Comparison of ENCODE assay signal across 1 cellular context in genomic region chr19:16074488-16075365, GRCh38.
TF ChIP-seq lines count a peak whose summit lies in the region.

No MANE protein-coding gene starts in this region.

TF ChIP-seq in GM12878, 131 proteins besides CTCF, POLR2A, EP300 and RAD21 (continued from another document):
- TF ChIP-seq SMAD1 (IDR thresholded peaks at IDR 0.05; ENCODE audit: low read depth, partially characterized antibody) (no peak), MXI1 (IDR thresholded peaks at IDR 0.05; ENCODE audit: low read depth, low read length) (no peak), DPF2 (IDR thresholded peaks at IDR 0.05) (no peak), GATAD2B (conservative IDR thresholded peaks at IDR 0.05; ENCODE audit: low read depth) (no peak), SMAD5 (IDR thresholded peaks at IDR 0.05; ENCODE audit: low read depth) (no peak), ZBED1 (IDR thresholded peaks at IDR 0.05; ENCODE audit: borderline replicate concordance) (no peak), BCL11A (IDR thresholded peaks at IDR 0.05; ENCODE audit: low read depth, low read length) (no peak), IRF4 (IDR thresholded peaks at IDR 0.05; ENCODE audit: low read depth, low read length) (no peak), RELA (IDR thresholded peaks at IDR 0.05; ENCODE audit: borderline replicate concordance, partially characterized antibody) (no peak), TCF12 (IDR thresholded peaks at IDR 0.05; ENCODE audit: low read depth, low read length) (no peak), MTA3 (IDR thresholded peaks at IDR 0.05; ENCODE audit: borderline replicate concordance, low read length) (no peak), IRF3 (IDR thresholded peaks at IDR 0.05) (no peak), KLF5 (IDR thresholded peaks at IDR 0.05; ENCODE audit: partially characterized antibody) (no peak), BMI1 (IDR thresholded peaks at IDR 0.05; ENCODE audit: borderline replicate concordance) (no peak), SP1 (IDR thresholded peaks at IDR 0.05; ENCODE audit: low read depth, low read length) (no peak)
- TF ChIP-seq, protein P1, sequence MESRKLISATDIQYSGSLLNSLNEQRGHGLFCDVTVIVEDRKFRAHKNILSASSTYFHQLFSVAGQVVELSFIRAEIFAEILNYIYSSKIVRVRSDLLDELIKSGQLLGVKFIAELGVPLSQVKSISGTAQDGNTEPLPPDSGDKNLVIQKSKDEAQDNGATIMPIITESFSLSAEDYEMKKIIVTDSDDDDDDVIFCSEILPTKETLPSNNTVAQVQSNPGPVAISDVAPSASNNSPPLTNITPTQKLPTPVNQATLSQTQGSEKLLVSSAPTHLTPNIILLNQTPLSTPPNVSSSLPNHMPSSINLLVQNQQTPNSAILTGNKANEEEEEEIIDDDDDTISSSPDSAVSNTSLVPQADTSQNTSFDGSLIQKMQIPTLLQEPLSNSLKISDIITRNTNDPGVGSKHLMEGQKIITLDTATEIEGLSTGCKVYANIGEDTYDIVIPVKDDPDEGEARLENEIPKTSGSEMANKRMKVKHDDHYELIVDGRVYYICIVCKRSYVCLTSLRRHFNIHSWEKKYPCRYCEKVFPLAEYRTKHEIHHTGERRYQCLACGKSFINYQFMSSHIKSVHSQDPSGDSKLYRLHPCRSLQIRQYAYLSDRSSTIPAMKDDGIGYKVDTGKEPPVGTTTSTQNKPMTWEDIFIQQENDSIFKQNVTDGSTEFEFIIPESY (IDR thresholded peaks at IDR 0.05): no peak
- TF ChIP-seq, protein P2, sequence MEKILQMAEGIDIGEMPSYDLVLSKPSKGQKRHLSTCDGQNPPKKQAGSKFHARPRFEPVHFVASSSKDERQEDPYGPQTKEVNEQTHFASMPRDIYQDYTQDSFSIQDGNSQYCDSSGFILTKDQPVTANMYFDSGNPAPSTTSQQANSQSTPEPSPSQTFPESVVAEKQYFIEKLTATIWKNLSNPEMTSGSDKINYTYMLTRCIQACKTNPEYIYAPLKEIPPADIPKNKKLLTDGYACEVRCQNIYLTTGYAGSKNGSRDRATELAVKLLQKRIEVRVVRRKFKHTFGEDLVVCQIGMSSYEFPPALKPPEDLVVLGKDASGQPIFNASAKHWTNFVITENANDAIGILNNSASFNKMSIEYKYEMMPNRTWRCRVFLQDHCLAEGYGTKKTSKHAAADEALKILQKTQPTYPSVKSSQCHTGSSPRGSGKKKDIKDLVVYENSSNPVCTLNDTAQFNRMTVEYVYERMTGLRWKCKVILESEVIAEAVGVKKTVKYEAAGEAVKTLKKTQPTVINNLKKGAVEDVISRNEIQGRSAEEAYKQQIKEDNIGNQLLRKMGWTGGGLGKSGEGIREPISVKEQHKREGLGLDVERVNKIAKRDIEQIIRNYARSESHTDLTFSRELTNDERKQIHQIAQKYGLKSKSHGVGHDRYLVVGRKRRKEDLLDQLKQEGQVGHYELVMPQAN (conservative IDR thresholded peaks at IDR 0.05): no peak
- TF ChIP-seq, protein P3, sequence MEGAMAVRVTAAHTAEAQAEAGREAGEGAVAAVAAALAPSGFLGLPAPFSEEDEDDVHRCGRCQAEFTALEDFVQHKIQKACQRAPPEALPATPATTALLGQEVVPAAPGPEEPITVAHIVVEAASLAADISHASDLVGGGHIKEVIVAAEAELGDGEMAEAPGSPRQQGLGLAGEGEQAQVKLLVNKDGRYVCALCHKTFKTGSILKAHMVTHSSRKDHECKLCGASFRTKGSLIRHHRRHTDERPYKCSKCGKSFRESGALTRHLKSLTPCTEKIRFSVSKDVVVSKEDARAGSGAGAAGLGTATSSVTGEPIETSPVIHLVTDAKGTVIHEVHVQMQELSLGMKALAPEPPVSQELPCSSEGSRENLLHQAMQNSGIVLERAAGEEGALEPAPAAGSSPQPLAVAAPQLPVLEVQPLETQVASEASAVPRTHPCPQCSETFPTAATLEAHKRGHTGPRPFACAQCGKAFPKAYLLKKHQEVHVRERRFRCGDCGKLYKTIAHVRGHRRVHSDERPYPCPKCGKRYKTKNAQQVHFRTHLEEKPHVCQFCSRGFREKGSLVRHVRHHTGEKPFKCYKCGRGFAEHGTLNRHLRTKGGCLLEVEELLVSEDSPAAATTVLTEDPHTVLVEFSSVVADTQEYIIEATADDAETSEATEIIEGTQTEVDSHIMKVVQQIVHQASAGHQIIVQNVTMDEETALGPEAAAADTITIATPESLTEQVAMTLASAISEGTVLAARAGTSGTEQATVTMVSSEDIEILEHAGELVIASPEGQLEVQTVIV (IDR thresholded peaks at IDR 0.05; ENCODE audit: borderline replicate concordance, partially characterized antibody): no peak
